In the genomic region with DNA sequence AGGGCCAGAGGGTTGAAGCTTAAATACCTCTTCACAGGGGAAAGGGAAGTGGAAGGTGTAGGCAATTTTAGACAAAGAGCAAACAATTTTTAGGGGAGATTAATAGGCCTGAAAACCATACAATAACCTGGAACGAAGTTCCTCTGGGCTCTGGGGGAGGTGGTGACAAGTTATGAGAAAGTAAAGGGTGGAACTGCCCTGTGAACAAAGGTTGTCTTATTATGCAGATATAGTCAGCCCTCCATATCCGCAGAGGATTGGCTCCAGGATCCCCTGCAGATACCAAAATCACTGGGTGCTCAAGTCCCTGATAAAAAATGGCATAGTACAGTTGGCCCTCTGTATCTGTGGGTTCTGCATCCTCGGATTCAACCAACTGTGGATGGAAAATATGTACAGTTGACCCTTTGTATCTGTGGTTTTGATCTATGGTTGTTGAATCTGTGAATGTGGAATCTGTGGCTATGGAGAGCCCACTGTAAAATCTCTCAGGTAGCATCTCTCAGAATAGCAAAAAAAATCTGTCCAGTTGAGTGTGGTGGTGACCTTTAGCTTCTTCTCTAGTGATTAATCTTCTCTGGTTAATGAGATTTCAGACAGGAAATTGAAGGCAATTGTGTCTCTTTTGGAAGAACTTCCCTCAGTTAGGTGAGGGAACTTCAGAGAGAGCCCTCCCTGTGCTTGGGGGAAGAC, we compare ENCODE assay signal across 22 cellular contexts. TPM values are rescaled to one million over a fixed set of nuclear protein-coding genes. Genes with fewer than 3 reads are reported as not detected.
DNase-seq lines count a peak whose midpoint lies in the region; ATAC-seq, FAIRE-seq and TF ChIP-seq lines count a peak whose summit lies in the region.
"Had no signal": no experiment of that assay in that cellular context is flagged by ENCODE, and none has a peak within 500 bp of the region (broad histone marks: within the 10 kb centered on the region; RNA-seq: fewer than 3 reads in every experiment).

No MANE protein-coding gene starts in this region.

- no peaks in the 10 kb centered on the region for H3K36me3 Mint-ChIP-seq in activated CD4-positive, alpha-beta T cell treated with anti-CD3 and anti-CD28 coated beads for 36 hours (ENCODE audit: low read depth)
- no peaks in the 10 kb centered on the region for H3K36me3 Mint-ChIP-seq in dendritic cell treated with granulocyte-macrophage colony-stimulating factor and Interleukin-4, amounts not matched to agents 40 ng/mL and 50 ng/mL, for 4 days (ENCODE audit: low read depth)
- no peaks in the 10 kb centered on the region for H3K36me3 Mint-ChIP-seq in activated CD4-positive, alpha-beta memory T cell treated with anti-CD3 and anti-CD28 coated beads, Interleukin-2, amount 10 ng/mL, durations not matched to agents 7 days and 5 days (ENCODE audit: low read depth)
- H3K36me3 Mint-ChIP-seq in activated CD4-positive, alpha-beta memory T cell treated with anti-CD3 and anti-CD28 coated beads for 36 hours = no peaks in the 10 kb centered on the region
- H3K36me3 Mint-ChIP-seq: natural killer cell had no signal

- peaks cover 16% of the 10 kb centered on the region for H3F3A ChIP-seq in SK-N-SH (replicated peaks; ENCODE audit: insufficient read depth)

- H3K9ac ChIP-seq in SK-N-SH = no peak overlapping the region
- H3K9ac ChIP-seq: parathyroid adenoma had no signal

- H3K4me3 Mint-ChIP-seq in activated CD4-positive, alpha-beta T cell treated with anti-CD3 and anti-CD28 coated beads for 36 hours = no peak overlapping the region
- no peak overlapping the region for H3K4me3 Mint-ChIP-seq in dendritic cell treated with granulocyte-macrophage colony-stimulating factor and Interleukin-4, amounts not matched to agents 40 ng/mL and 50 ng/mL, for 4 days
- H3K4me3 Mint-ChIP-seq in activated CD4-positive, alpha-beta memory T cell treated with anti-CD3 and anti-CD28 coated beads, Interleukin-2, amount 10 ng/mL, durations not matched to agents 7 days and 5 days = no peak overlapping the region
- H3K4me3 Mint-ChIP-seq in activated CD4-positive, alpha-beta memory T cell treated with anti-CD3 and anti-CD28 coated beads for 36 hours = no peak overlapping the region
- H3K4me3 Mint-ChIP-seq: B cell, natural killer cell had no signal

- no peaks in the 10 kb centered on the region for H3K9me2 ChIP-seq in SK-N-SH

- POLR2A ChIA-PET in activated CD4-positive, alpha-beta T cell treated with anti-CD3 and anti-CD28 coated beads for 36 hours (lab: Charles Lee) = no interaction called here
- POLR2A ChIA-PET in activated CD4-positive, alpha-beta memory T cell treated with anti-CD3 and anti-CD28 coated beads, Interleukin-2, amount 10 ng/mL, durations not matched to agents 7 days and 5 days (lab: Charles Lee) = no interaction called here
- POLR2A ChIA-PET in activated CD4-positive, alpha-beta memory T cell treated with anti-CD3 and anti-CD28 coated beads for 36 hours (lab: Charles Lee) = no interaction called here
- POLR2A ChIA-PET in SK-N-SH (lab: Yijun Ruan, JAX) = no interaction called here

- H4K20me1 ChIP-seq in SK-N-SH (ENCODE audit: insufficient read depth) = no peaks in the 10 kb centered on the region

- no peak for ATAC-seq in activated CD4-positive, alpha-beta T cell treated with anti-CD3 and anti-CD28 coated beads for 36 hours
- ATAC-seq: natural killer cell had no signal

- TF ChIP-seq EP300 in SK-N-SH (IDR thresholded peaks at IDR 0.05; ENCODE audit: borderline replicate concordance in 1 of 2, low read depth in 1 of 2, low read length in 1 of 2) = no peak

- H3K9me3 Mint-ChIP-seq in activated CD4-positive, alpha-beta T cell treated with anti-CD3 and anti-CD28 coated beads for 36 hours (ENCODE audit: low read depth) = no peaks in the 10 kb centered on the region
- no peaks in the 10 kb centered on the region for H3K9me3 Mint-ChIP-seq in dendritic cell treated with granulocyte-macrophage colony-stimulating factor and Interleukin-4, amounts not matched to agents 40 ng/mL and 50 ng/mL, for 4 days
- H3K9me3 Mint-ChIP-seq in activated CD4-positive, alpha-beta memory T cell treated with anti-CD3 and anti-CD28 coated beads, Interleukin-2, amount 10 ng/mL, durations not matched to agents 7 days and 5 days = no peaks in the 10 kb centered on the region
- H3K9me3 Mint-ChIP-seq in activated CD4-positive, alpha-beta memory T cell treated with anti-CD3 and anti-CD28 coated beads for 36 hours = no peaks in the 10 kb centered on the region
- H3K9me3 Mint-ChIP-seq: natural killer cell had no signal

- intact Hi-C loops in activated CD4-positive, alpha-beta T cell treated with anti-CD3 and anti-CD28 coated beads for 36 hours (cut with DNase I, micrococcal nuclease) = no loop called here
- intact Hi-C loops in dendritic cell treated with granulocyte-macrophage colony-stimulating factor and Interleukin-4, amounts not matched to agents 40 ng/mL and 50 ng/mL, for 4 days (cut with micrococcal nuclease) = loop anchor here (5.0 kb wide), 1 partner anchor 76 kb away; no protein-coding TSS in a partner anchor
- intact Hi-C loops in activated CD4-positive, alpha-beta memory T cell treated with anti-CD3 and anti-CD28 coated beads for 36 hours (cut with micrococcal nuclease) = loop anchor here (5.0 kb wide), 1 partner anchor 41 kb away; no protein-coding TSS in a partner anchor

- peaks cover 30% of the 10 kb centered on the region for H3K4me1 Mint-ChIP-seq in activated CD4-positive, alpha-beta T cell treated with anti-CD3 and anti-CD28 coated beads for 36 hours
- peaks cover 65% of the 10 kb centered on the region for H3K4me1 Mint-ChIP-seq in dendritic cell treated with granulocyte-macrophage colony-stimulating factor and Interleukin-4, amounts not matched to agents 40 ng/mL and 50 ng/mL, for 4 days (ENCODE audit: low read depth)
- H3K4me1 Mint-ChIP-seq in activated CD4-positive, alpha-beta memory T cell treated with anti-CD3 and anti-CD28 coated beads, Interleukin-2, amount 10 ng/mL, durations not matched to agents 7 days and 5 days = peaks cover 31% of the 10 kb centered on the region
- peaks cover 26% of the 10 kb centered on the region for H3K4me1 Mint-ChIP-seq in activated CD4-positive, alpha-beta memory T cell treated with anti-CD3 and anti-CD28 coated beads for 36 hours (ENCODE audit: low read depth)

- no peak overlapping the region for H3K4me2 ChIP-seq in SK-N-SH

- peak overlapping the region; percentile 28 for H3K27ac Mint-ChIP-seq in activated CD4-positive, alpha-beta T cell treated with anti-CD3 and anti-CD28 coated beads for 36 hours
- H3K27ac Mint-ChIP-seq in dendritic cell treated with granulocyte-macrophage colony-stimulating factor and Interleukin-4, amounts not matched to agents 40 ng/mL and 50 ng/mL, for 4 days = peak overlapping the region; percentile 97
- H3K27ac Mint-ChIP-seq in activated CD4-positive, alpha-beta memory T cell treated with anti-CD3 and anti-CD28 coated beads, Interleukin-2, amount 10 ng/mL, durations not matched to agents 7 days and 5 days = no peak overlapping the region
- H3K27ac Mint-ChIP-seq in activated CD4-positive, alpha-beta memory T cell treated with anti-CD3 and anti-CD28 coated beads for 36 hours = no peak overlapping the region
- H3K27ac Mint-ChIP-seq: B cell, natural killer cell had no signal

- no peak for DNase-seq in activated CD4-positive, alpha-beta T cell treated with anti-CD3 and anti-CD28 coated beads for 36 hours
- no peak for DNase-seq in activated CD4-positive, alpha-beta T cell treated with anti-CD3 and anti-CD28 coated beads for 1 hour
- DNase-seq in SW480 (ENCODE audit: low spot score) (peak; percentile 28), small intestine (peak; percentile 49), SK-N-SH (no peak)
- no peak for DNase-seq in activated CD4-positive, alpha-beta memory T cell treated with anti-CD3 and anti-CD28 coated beads, Interleukin-2, amount 10 ng/mL, durations not matched to agents 7 days and 5 days
- no peak for DNase-seq in activated CD4-positive, alpha-beta memory T cell treated with anti-CD3 and anti-CD28 coated beads for 36 hours
- DNase-seq: activated effector memory CD4-positive, alpha-beta T cell treated with anti-CD3 and anti-CD28 coated beads, Interleukin-2, amount 50 U/mL, for 16 hours; DMS79 treated with DMSO at 0.1 percent for 48 hours; glutamatergic neuron; GOT3; MM.1S; natural killer cell; NCI-H1436 treated with DMSO at 0.1 percent for 48 hours; NCI-H526; right lobe of liver had no signal

- H3K27me3 ChIP-seq in small intestine (ENCODE audit: control insufficient read depth in 2 of 2, insufficient read depth in 2 of 2, low read length in 2 of 2) = no peaks in the 10 kb centered on the region
- no peaks in the 10 kb centered on the region for H3K27me3 ChIP-seq in SK-N-SH (ENCODE audit: insufficient read depth)
- H3K27me3 ChIP-seq: right lobe of liver had no signal

- peaks cover 2% of the 10 kb centered on the region for H3K27me3 Mint-ChIP-seq in activated CD4-positive, alpha-beta T cell treated with anti-CD3 and anti-CD28 coated beads for 36 hours
- no peaks in the 10 kb centered on the region for H3K27me3 Mint-ChIP-seq in dendritic cell treated with granulocyte-macrophage colony-stimulating factor and Interleukin-4, amounts not matched to agents 40 ng/mL and 50 ng/mL, for 4 days
- peaks cover 17% of the 10 kb centered on the region for H3K27me3 Mint-ChIP-seq in activated CD4-positive, alpha-beta memory T cell treated with anti-CD3 and anti-CD28 coated beads, Interleukin-2, amount 10 ng/mL, durations not matched to agents 7 days and 5 days
- H3K27me3 Mint-ChIP-seq in activated CD4-positive, alpha-beta memory T cell treated with anti-CD3 and anti-CD28 coated beads for 36 hours = peaks cover 2% of the 10 kb centered on the region

- 54 to 78% (median 60%) methylated on average over 3 of the region's 3 CpGs for WGBS in small intestine, 3 donors
- WGBS in SK-N-SH (ENCODE audit: low lambda C conversion rate) = 88% methylated on average over 3 of the region's 3 CpGs

- H2AFZ ChIP-seq in SK-N-SH (ENCODE audit: low read depth) = no peak overlapping the region
- H2AFZ ChIP-seq: parathyroid adenoma had no signal

- H3K9me3 ChIP-seq in small intestine (ENCODE audit: control insufficient read depth, low read depth) = no peaks in the 10 kb centered on the region
- no peaks in the 10 kb centered on the region for H3K9me3 ChIP-seq in SK-N-SH
- H3K9me3 ChIP-seq: right lobe of liver had no signal

- H3K4me3 ChIP-seq in small intestine (ENCODE audit: low read depth in 1 of 2, low read length in 2 of 2) (no peak overlapping the region), SK-N-SH (ENCODE audit: low read depth in 2 of 2, low read length in 1 of 2) (no peak overlapping the region)
- H3K4me3 ChIP-seq: right lobe of liver had no signal

- no peak for TF ChIP-seq RAD21 in SK-N-SH (IDR thresholded peaks at IDR 0.05; ENCODE audit: low read length)

- FAIRE-seq in small intestine (lab: Jason Lieb, UNC) = no peak
- FAIRE-seq: A204.1, bronchial epithelial cell had no signal

- H3K79me2 ChIP-seq in SK-N-SH (ENCODE audit: insufficient read depth) = no peaks in the 10 kb centered on the region
- H3K79me2 ChIP-seq: parathyroid adenoma had no signal

- CTCF ChIA-PET in activated CD4-positive, alpha-beta T cell treated with anti-CD3 and anti-CD28 coated beads for 36 hours (lab: Charles Lee) = interaction anchor here (0.7 to 4.3 kb wide), 4 partner anchors 11 to 272 kb away, joined by 3 to 20 read pairs (median 5); no protein-coding TSS in a partner anchor
- CTCF ChIA-PET in activated CD4-positive, alpha-beta memory T cell treated with anti-CD3 and anti-CD28 coated beads, Interleukin-2, amount 10 ng/mL, durations not matched to agents 7 days and 5 days (lab: Charles Lee) = interaction anchor here (0.6 kb wide), 1 partner anchor 143 kb away, joined by 3 read pairs; no protein-coding TSS in a partner anchor
- CTCF ChIA-PET in activated CD4-positive, alpha-beta memory T cell treated with anti-CD3 and anti-CD28 coated beads for 36 hours (lab: Charles Lee) = interaction anchor here (0.9 to 1.3 kb wide), 2 partner anchors 26 to 144 kb away, joined by 3 to 4 read pairs; no protein-coding TSS in a partner anchor
- CTCF ChIA-PET in SK-N-SH (lab: Yijun Ruan, JAX) = interaction anchor here (1.9 kb wide), 1 partner anchor 24 kb away, joined by 6 read pairs; no protein-coding TSS in a partner anchor

- no peak for TF ChIP-seq CTCF in SK-N-SH (IDR thresholded peaks at IDR 0.05)

- H3K36me3 ChIP-seq in small intestine (ENCODE audit: control insufficient read depth in 2 of 2, insufficient read depth in 2 of 2, low read length in 2 of 2) (no peaks in the 10 kb centered on the region), SK-N-SH (replicated peaks in 1 of 2; ENCODE audit: control insufficient read depth in 1 of 2, insufficient read depth in 2 of 2, low read length in 1 of 2) (no peaks in the 10 kb centered on the region)
- H3K36me3 ChIP-seq: right lobe of liver had no signal

- no peak overlapping the region for H3K27ac ChIP-seq in small intestine (ENCODE audit: low read depth in 1 of 2, low read length in 1 of 2)
- H3K27ac ChIP-seq in SK-N-SH (ENCODE audit: low read depth in 2 of 2, low read length in 1 of 2) = 0 out of 4 replicates have a peak overlapping the region, but pooled peaks of 1 of the 2 experiments have one; percentile 87
- H3K27ac ChIP-seq: parathyroid adenoma, RWPE1 had no signal

- H3K4me1 ChIP-seq in small intestine (ENCODE audit: control insufficient read depth in 2 of 2, insufficient read depth in 1 of 2, low read depth in 1 of 2, low read length in 1 of 2) = peaks cover 0 to 4% of the 10 kb centered on the region in 2 donors
- H3K4me1 ChIP-seq in SK-N-SH (ENCODE audit: control insufficient read depth in 1 of 2, insufficient read depth in 2 of 2, low read depth in 1 of 2, low read length in 1 of 2) = peaks cover 5 to 17% of the 10 kb centered on the region in 2 experiments
- H3K4me1 ChIP-seq: parathyroid adenoma, right lobe of liver had no signal

RNA-seq across cellular contexts. Expression of a gene that starts 40.2 kb away (rescaled TPM):
- not detected for total RNA-seq in activated CD4-positive, alpha-beta T cell treated with anti-CD3 and anti-CD28 coated beads for 36 hours
- polyA plus RNA-seq in small intestine (100 to 1,000 TPM in 1 of 3 donors, 1 to 10 TPM in 2; 2.9 to 103 (median 4.1) TPM), SK-N-SH (2012; rRNA removed) (0.16 and 0.46 TPM in 2 replicates)
- total RNA-seq in activated CD4-positive, alpha-beta memory T cell treated with anti-CD3 and anti-CD28 coated beads, Interleukin-2, amount 10 ng/mL, durations not matched to agents 7 days and 5 days = not detected
- total RNA-seq in activated CD4-positive, alpha-beta memory T cell treated with anti-CD3 and anti-CD28 coated beads for 36 hours = not detected
- polyA plus RNA-seq in SK-N-SH (2012; cell fraction: cytosol; rRNA removed) = 0.05 and 0.23 TPM in 2 replicates
- polyA plus RNA-seq in SK-N-SH (2012; cell fraction: nucleus; rRNA removed) = 2.1 and 3.1 TPM in 2 replicates
- total RNA-seq: B cell, bronchial epithelial cell had no signal

Comparison
In these comparisons a context has a peak if more than half of its experiments do, and no peak if none do; other contexts are left out.
1. DNase-seq: peak in SW480 (single experiment) and small intestine (single experiment); none in activated CD4-positive, alpha-beta T cell treated with anti-CD3 and anti-CD28 coated beads for 36 hours (single experiment), activated CD4-positive, alpha-beta T cell treated with anti-CD3 and anti-CD28 coated beads for 1 hour (single experiment), activated CD4-positive, alpha-beta memory T cell treated with anti-CD3 and anti-CD28 coated beads, Interleukin-2, amount 10 ng/mL, durations not matched to agents 7 days and 5 days (single experiment), activated CD4-positive, alpha-beta memory T cell treated with anti-CD3 and anti-CD28 coated beads for 36 hours (single experiment) and SK-N-SH (single experiment).
2. H3K27ac Mint-ChIP-seq: peak in activated CD4-positive, alpha-beta T cell treated with anti-CD3 and anti-CD28 coated beads for 36 hours (single experiment) and dendritic cell treated with granulocyte-macrophage colony-stimulating factor and Interleukin-4, amounts not matched to agents 40 ng/mL and 50 ng/mL, for 4 days (single experiment); none in activated CD4-positive, alpha-beta memory T cell treated with anti-CD3 and anti-CD28 coated beads, Interleukin-2, amount 10 ng/mL, durations not matched to agents 7 days and 5 days (single experiment) and activated CD4-positive, alpha-beta memory T cell treated with anti-CD3 and anti-CD28 coated beads for 36 hours (single experiment).
3. intact Hi-C loops: an anchor here in dendritic cell treated with granulocyte-macrophage colony-stimulating factor and Interleukin-4, amounts not matched to agents 40 ng/mL and 50 ng/mL, for 4 days (5.0 kb wide) and activated CD4-positive, alpha-beta memory T cell treated with anti-CD3 and anti-CD28 coated beads for 36 hours (5.0 kb wide); none called in activated CD4-positive, alpha-beta T cell treated with anti-CD3 and anti-CD28 coated beads for 36 hours.